Comparison of ENCODE assay signal across 11 cellular contexts in the genomic region with DNA sequence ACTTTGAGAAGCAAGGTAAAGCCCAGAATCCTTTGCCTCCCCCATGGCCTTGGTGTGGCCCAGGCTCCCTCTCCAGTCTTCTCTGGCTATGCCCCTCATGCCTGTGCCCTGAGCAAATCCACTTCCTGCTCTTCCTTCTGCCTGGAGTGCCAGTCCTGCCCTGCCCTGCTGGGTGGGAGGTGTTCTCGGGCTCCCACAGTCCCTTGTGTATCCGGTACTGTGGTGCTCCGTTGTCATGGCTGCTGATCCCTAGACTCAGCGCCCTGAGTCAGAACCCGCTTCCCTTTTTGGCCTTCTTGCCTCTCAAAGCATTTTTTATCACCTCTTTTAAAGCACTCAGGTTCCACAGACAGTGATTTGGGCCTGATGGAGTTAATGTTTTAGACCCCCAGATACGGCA. TPM values are rescaled to one million over a fixed set of nuclear protein-coding genes. Genes with fewer than 3 reads are reported as not detected.
DNase-seq lines count a peak whose midpoint lies in the region; ATAC-seq and TF ChIP-seq lines count a peak whose summit lies in the region.
"Had no signal": no experiment of that assay in that cellular context is flagged by ENCODE, and none has a peak within 500 bp of the region (broad histone marks: within the 10 kb centered on the region; RNA-seq: fewer than 3 reads in every experiment).

No MANE protein-coding gene starts in this region.

- POLR2A ChIA-PET in MCF 10A (lab: Yijun Ruan, JAX) = no interaction called here
- POLR2A ChIA-PET in CD8-positive, alpha-beta T cell (lab: Charles Lee) = no interaction called here

- BruUV-seq in mammary epithelial cell (replicated peaks; lab: Mats Ljungman, UMichigan) = no TSS peak
- BruUV-seq in MCF 10A (replicated peaks; lab: Mats Ljungman, UMichigan) = no TSS peak

- H3K79me2 ChIP-seq in mammary epithelial cell (ENCODE audit: insufficient read depth, low read length) = no peaks in the 10 kb centered on the region

- no peak overlapping the region for H3K9ac ChIP-seq in mammary epithelial cell (ENCODE audit: insufficient read depth, low read length)

- H3K27ac Mint-ChIP-seq in MCF 10A (ENCODE audit: low read depth, unreplicated experiment) (no peak overlapping the region), CD14-positive monocyte (no peak overlapping the region)
- no peak overlapping the region for H3K27ac Mint-ChIP-seq in CD8-positive, alpha-beta T cell

- H3K27me3 ChIP-seq in mammary epithelial cell (ENCODE audit: insufficient read depth, low read length) = no peaks in the 10 kb centered on the region
- no peaks in the 10 kb centered on the region for H3K27me3 ChIP-seq in RWPE2 (ENCODE audit: insufficient read depth, poor library complexity, severe bottlenecking)
- no peaks in the 10 kb centered on the region for H3K27me3 ChIP-seq in tibial artery
- H3K27me3 ChIP-seq in CD8-positive, alpha-beta T cell (ENCODE audit: insufficient read depth, low read length) = no peaks in the 10 kb centered on the region
- H3K27me3 ChIP-seq: right lobe of liver had no signal

- ATAC-seq in RWPE2 (ENCODE audit: low read depth) = peak; percentile 32; the same call in 2 of the 3 replicates
- no peak for ATAC-seq in CD8-positive, alpha-beta T cell
- ATAC-seq: right lobe of liver had no signal

- H3K4me3 Mint-ChIP-seq in MCF 10A (ENCODE audit: unreplicated experiment) (no peak overlapping the region), CD14-positive monocyte (no peak overlapping the region)
- H3K4me3 Mint-ChIP-seq in CD8-positive, alpha-beta T cell = no peak overlapping the region

- no peaks in the 10 kb centered on the region for H3K27me3 Mint-ChIP-seq in MCF 10A (ENCODE audit: insufficient read depth, unreplicated experiment)
- H3K27me3 Mint-ChIP-seq in CD8-positive, alpha-beta T cell (ENCODE audit: low read depth) = peaks cover 2% of the 10 kb centered on the region
- H3K27me3 Mint-ChIP-seq in CD14-positive monocyte (ENCODE audit: low read depth in 3 of 3) = peaks cover 0 to 13% (median 9%) of the 10 kb centered on the region in 3 donors

- H4K20me1 ChIP-seq in mammary epithelial cell (ENCODE audit: insufficient read depth, low read length) = no peaks in the 10 kb centered on the region

- CTCF ChIA-PET in mammary epithelial cell (lab: Charles Lee; ENCODE audit: low non-redundant PET) (no interaction called here), MCF 10A (lab: Yijun Ruan, JAX) (no interaction called here)
- CTCF ChIA-PET in CD8-positive, alpha-beta T cell (lab: Charles Lee) = no interaction called here

- no peak for TF ChIP-seq CTCF in mammary epithelial cell (conservative IDR thresholded peaks at IDR 0.05 in 1 of 2, IDR thresholded peaks at IDR 0.05 in 1 of 2; ENCODE audit: extremely low read depth in 1 of 2, insufficient read depth in 1 of 2, low read depth in 1 of 2, low read length in 2 of 2)
- no peak for TF ChIP-seq CTCF in MCF 10A (IDR thresholded peaks at IDR 0.05; ENCODE audit: unreplicated experiment)
- TF ChIP-seq CTCF in RWPE2 (IDR thresholded peaks at IDR 0.05; ENCODE audit: poor library complexity, severe bottlenecking) = no peak
- TF ChIP-seq CTCF in tibial artery (IDR thresholded peaks at IDR 0.05) = no peak
- TF ChIP-seq CTCF in CD8-positive, alpha-beta T cell (IDR thresholded peaks at IDR 0.05) = no peak
- no peak for TF ChIP-seq CTCF in CD14-positive monocyte (IDR thresholded peaks at IDR 0.05)

- no peaks in the 10 kb centered on the region for H3K36me3 ChIP-seq in mammary epithelial cell (ENCODE audit: insufficient read depth, low read length)
- no peaks in the 10 kb centered on the region for H3K36me3 ChIP-seq in RWPE2 (ENCODE audit: low read depth)
- no peaks in the 10 kb centered on the region for H3K36me3 ChIP-seq in tibial artery
- no peaks in the 10 kb centered on the region for H3K36me3 ChIP-seq in CD8-positive, alpha-beta T cell (ENCODE audit: insufficient read depth, low read length)
- H3K36me3 ChIP-seq: right lobe of liver had no signal

- DNase-seq in mammary epithelial cell (peak; percentile 31), MCF 10A (ENCODE audit: unreplicated experiment) (no peak), RWPE2 (ENCODE audit: low spot score) (no peak), glomerular visceral epithelial cell (ENCODE audit: extremely low spot score) (peak; percentile 9), tibial artery (peak; percentile 46 to 76), CD14-positive monocyte (ENCODE audit: low spot score) (no peak)
- DNase-seq in CD8-positive, alpha-beta T cell = no peak
- DNase-seq in stimulated activated CD4-positive, alpha-beta T cell treated with anti-CD3 and anti-CD28 coated beads, Interleukin-4, amount 100 ng/mL, for 4 hours = no peak
- DNase-seq: activated gamma-delta T cell treated with Interleukin-2 at 50 U/mL for 16 hours, NCI-H524, right lobe of liver had no signal

- H3K9me3 Mint-ChIP-seq in MCF 10A (ENCODE audit: unreplicated experiment) (no peaks in the 10 kb centered on the region), CD14-positive monocyte (peaks cover 0 to 2% (median 0%) of the 10 kb centered on the region in 7 donors)
- H3K9me3 Mint-ChIP-seq in CD8-positive, alpha-beta T cell = no peaks in the 10 kb centered on the region

- H3K9me3 ChIP-seq in mammary epithelial cell (replicated peaks; ENCODE audit: insufficient read depth, low read length) (no peaks in the 10 kb centered on the region), RWPE2 (ENCODE audit: severe bottlenecking) (no peaks in the 10 kb centered on the region), tibial artery (no peaks in the 10 kb centered on the region)
- H3K9me3 ChIP-seq in CD8-positive, alpha-beta T cell (ENCODE audit: low read length) = no peaks in the 10 kb centered on the region
- H3K9me3 ChIP-seq: right lobe of liver had no signal

- WGBS in mammary epithelial cell (ENCODE audit: low coverage, missing lambda C conversion rate) = 60% methylated on average over 6 of the region's 6 CpGs

- peak overlapping the region; percentile 73 for H2AFZ ChIP-seq in mammary epithelial cell (ENCODE audit: low read depth, low read length)

- dilution Hi-C loops in mammary epithelial cell (cut with HindIII; ENCODE audit: low sequenced_read_pairs) = no loop called here

- H3K27ac ChIP-seq in mammary epithelial cell (ENCODE audit: insufficient read depth, low read depth, low read length) (no peak overlapping the region), RWPE2 (ENCODE audit: poor library complexity, severe bottlenecking) (no peak overlapping the region), tibial artery (peak overlapping the region; percentile 52 to 57)
- no peak overlapping the region for H3K27ac ChIP-seq in CD8-positive, alpha-beta T cell (ENCODE audit: low read depth, low read length)
- H3K27ac ChIP-seq: right lobe of liver had no signal

- H3K4me3 ChIP-seq in mammary epithelial cell (replicated peaks in 1 of 3; ENCODE audit: insufficient read depth in 1 of 3, low read depth in 2 of 3, low read length in 3 of 3) (no peak overlapping the region), RWPE2 (ENCODE audit: severe bottlenecking) (no peak overlapping the region), tibial artery (no peak overlapping the region)
- H3K4me3 ChIP-seq in CD8-positive, alpha-beta T cell (ENCODE audit: low read depth, low read length) = no peak overlapping the region
- H3K4me3 ChIP-seq: right lobe of liver had no signal

- H3K36me3 Mint-ChIP-seq in MCF 10A (ENCODE audit: insufficient read depth, unreplicated experiment) (no peaks in the 10 kb centered on the region), CD14-positive monocyte (no peaks in the 10 kb centered on the region)
- no peaks in the 10 kb centered on the region for H3K36me3 Mint-ChIP-seq in CD8-positive, alpha-beta T cell

- intact Hi-C loops in mammary epithelial cell (cut with micrococcal nuclease) (no loop called here), MCF 10A (cut with micrococcal nuclease) (no loop called here), tibial artery (cut with DNase I; ENCODE audit: low total_unique reads) (no loop called here), CD14-positive monocyte (cut with micrococcal nuclease) (no loop called here)
- intact Hi-C loops in CD8-positive, alpha-beta T cell (cut with DNase I, micrococcal nuclease) = no loop called here

- H3K4me2 ChIP-seq in mammary epithelial cell (ENCODE audit: insufficient read depth, low read depth, low read length) = no peak overlapping the region

- H3K4me1 Mint-ChIP-seq in MCF 10A (ENCODE audit: insufficient read depth, unreplicated experiment) (no peaks in the 10 kb centered on the region), CD14-positive monocyte (no peaks in the 10 kb centered on the region)
- H3K4me1 Mint-ChIP-seq in CD8-positive, alpha-beta T cell (ENCODE audit: low read depth) = no peaks in the 10 kb centered on the region

- in situ Hi-C loops in mammary epithelial cell (cut with MboI; ENCODE audit: low sequenced_read_pairs in 2 of 2) = no loop called here

- H3K4me1 ChIP-seq in mammary epithelial cell (ENCODE audit: insufficient read depth, low read length) = peaks cover 4% of the 10 kb centered on the region
- no peaks in the 10 kb centered on the region for H3K4me1 ChIP-seq in RWPE2 (ENCODE audit: insufficient read depth, poor library complexity, severe bottlenecking)
- H3K4me1 ChIP-seq in tibial artery = peaks cover 0 to 37% (median 16%) of the 10 kb centered on the region in 4 donors
- H3K4me1 ChIP-seq in CD8-positive, alpha-beta T cell (ENCODE audit: insufficient read depth, low read length) = no peaks in the 10 kb centered on the region
- H3K4me1 ChIP-seq: right lobe of liver had no signal

RNA-seq across cellular contexts. Expression of a gene that starts 29.4 kb away (rescaled TPM):
- total RNA-seq in mammary epithelial cell (10 to 100 TPM in 1 of 2 donors, 1 to 10 TPM in 1; 6.7 to 10.6 TPM), MCF 10A (2022) (10.7 and 10.8 TPM in 2 replicates)
- polyA plus RNA-seq in mammary epithelial cell (5.6 TPM), CD14-positive monocyte (not detected)
- polyA minus RNA-seq in mammary epithelial cell = 3.0 TPM
- not detected for total RNA-seq in CD8-positive, alpha-beta T cell

RNA-seq across cellular contexts. Expression of a gene that starts 32.0 kb away (rescaled TPM):
- total RNA-seq in mammary epithelial cell (100 to 1,000 TPM; 236 to 275 TPM), MCF 10A (2022) (264 and 279 TPM in 2 replicates)
- polyA plus RNA-seq in mammary epithelial cell (193 TPM), CD14-positive monocyte (100 to 1,000 TPM; 224 to 242 TPM)
- polyA minus RNA-seq in mammary epithelial cell = 163 TPM
- total RNA-seq in CD8-positive, alpha-beta T cell = 100 to 1,000 TPM; 513 to 545 TPM

Comparison
In these comparisons a context has a peak if more than half of its experiments do, and no peak if none do; other contexts are left out.
1. DNase-seq: peak in mammary epithelial cell (single experiment), glomerular visceral epithelial cell (single experiment) and tibial artery (2 of 2); none in MCF 10A (single experiment), RWPE2 (single experiment), CD8-positive, alpha-beta T cell (0 of 7), stimulated activated CD4-positive, alpha-beta T cell treated with anti-CD3 and anti-CD28 coated beads, Interleukin-4, amount 100 ng/mL, for 4 hours (0 of 2) and CD14-positive monocyte (single experiment).
2. H3K27ac ChIP-seq: peak in tibial artery (2 of 2); none in mammary epithelial cell (single experiment), RWPE2 (single experiment) and CD8-positive, alpha-beta T cell (single experiment).
3. RNA of a gene that starts 29.4 kb away (total RNA-seq): 10.7 to 10.8 TPM in MCF 10A and 6.7 to 10.6 TPM in mammary epithelial cell; not detected in CD8-positive, alpha-beta T cell; every median in the first group is over 4 times any median in the second.